ENCODE assay signal across 1 cellular context in the genomic region with DNA sequence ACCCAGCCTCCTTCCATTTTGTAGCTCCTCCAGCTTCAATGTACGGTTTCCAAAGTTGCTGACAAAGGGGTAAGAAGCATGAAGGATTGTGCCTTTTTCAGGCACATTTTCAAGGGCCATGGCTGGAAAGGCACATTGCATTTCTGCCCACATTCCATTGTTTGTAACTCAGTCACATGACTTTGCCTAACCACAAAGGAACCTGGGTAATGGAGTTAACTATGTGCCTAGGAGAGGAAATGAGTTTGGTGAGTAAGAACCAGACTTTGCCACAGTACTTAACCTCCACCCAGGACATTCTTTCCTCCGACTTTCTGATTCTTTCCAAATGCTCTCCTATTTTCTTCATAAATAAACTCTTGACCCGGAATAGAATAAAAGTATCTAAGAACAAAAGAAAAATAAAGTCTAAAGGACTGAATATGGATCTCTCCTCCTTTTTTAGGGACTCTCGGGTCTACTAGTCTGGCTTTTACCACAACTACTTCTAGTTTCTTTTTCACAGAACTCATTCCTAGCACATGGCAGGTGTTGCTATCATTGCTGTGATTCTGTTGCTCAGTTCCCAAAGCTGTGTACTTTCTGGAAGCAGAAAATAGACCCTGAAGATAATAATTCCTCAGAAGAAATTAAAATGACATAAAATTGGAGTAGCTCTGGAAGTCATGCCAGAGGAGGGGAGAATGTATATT.
TF ChIP-seq lines count a peak whose summit lies in the region.

No MANE protein-coding gene starts in this region.

TF ChIP-seq in GM12878, 131 proteins besides CTCF, POLR2A, EP300 and RAD21 (continued from another document):
- TF ChIP-seq, protein P1, sequence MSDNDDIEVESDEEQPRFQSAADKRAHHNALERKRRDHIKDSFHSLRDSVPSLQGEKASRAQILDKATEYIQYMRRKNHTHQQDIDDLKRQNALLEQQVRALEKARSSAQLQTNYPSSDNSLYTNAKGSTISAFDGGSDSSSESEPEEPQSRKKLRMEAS (IDR thresholded peaks at IDR 0.05; ENCODE audit: low read depth, low read length) = no peak
- TF ChIP-seq RAD51 (IDR thresholded peaks at IDR 0.05) (0 out of 2 replicates have a peak, but pooled peaks have one; percentile 17), MTA2 (IDR thresholded peaks at IDR 0.05; ENCODE audit: low read depth) (no peak), ZZZ3 (IDR thresholded peaks at IDR 0.05; ENCODE audit: control insufficient read depth, insufficient read length, low read depth) (no peak), PAX8 (IDR thresholded peaks at IDR 0.05) (no peak), RCOR1 (conservative IDR thresholded peaks at IDR 0.05; ENCODE audit: low read depth, low read length) (no peak), CBFB (IDR thresholded peaks at IDR 0.05; ENCODE audit: low read depth) (no peak), EZH2 (IDR thresholded peaks at IDR 0.05; ENCODE audit: borderline replicate concordance, control insufficient read depth, low read depth, low read length) (no peak), RUNX3 (IDR thresholded peaks at IDR 0.05; ENCODE audit: low read length) (peak; percentile 22; the same call in 1 of the 2 replicates), KLF5 (IDR thresholded peaks at IDR 0.05; ENCODE audit: partially characterized antibody) (no peak)
- TF ChIP-seq, protein P2, sequence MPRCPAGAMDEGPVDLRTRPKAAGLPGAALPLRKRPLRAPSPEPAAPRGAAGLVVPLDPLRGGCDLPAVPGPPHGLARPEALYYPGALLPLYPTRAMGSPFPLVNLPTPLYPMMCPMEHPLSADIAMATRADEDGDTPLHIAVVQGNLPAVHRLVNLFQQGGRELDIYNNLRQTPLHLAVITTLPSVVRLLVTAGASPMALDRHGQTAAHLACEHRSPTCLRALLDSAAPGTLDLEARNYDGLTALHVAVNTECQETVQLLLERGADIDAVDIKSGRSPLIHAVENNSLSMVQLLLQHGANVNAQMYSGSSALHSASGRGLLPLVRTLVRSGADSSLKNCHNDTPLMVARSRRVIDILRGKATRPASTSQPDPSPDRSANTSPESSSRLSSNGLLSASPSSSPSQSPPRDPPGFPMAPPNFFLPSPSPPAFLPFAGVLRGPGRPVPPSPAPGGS (IDR thresholded peaks at IDR 0.05; ENCODE audit: borderline replicate concordance, insufficient read depth, low read depth, low read length, poor library complexity, severe bottlenecking) = no peak
- TF ChIP-seq, protein P3, sequence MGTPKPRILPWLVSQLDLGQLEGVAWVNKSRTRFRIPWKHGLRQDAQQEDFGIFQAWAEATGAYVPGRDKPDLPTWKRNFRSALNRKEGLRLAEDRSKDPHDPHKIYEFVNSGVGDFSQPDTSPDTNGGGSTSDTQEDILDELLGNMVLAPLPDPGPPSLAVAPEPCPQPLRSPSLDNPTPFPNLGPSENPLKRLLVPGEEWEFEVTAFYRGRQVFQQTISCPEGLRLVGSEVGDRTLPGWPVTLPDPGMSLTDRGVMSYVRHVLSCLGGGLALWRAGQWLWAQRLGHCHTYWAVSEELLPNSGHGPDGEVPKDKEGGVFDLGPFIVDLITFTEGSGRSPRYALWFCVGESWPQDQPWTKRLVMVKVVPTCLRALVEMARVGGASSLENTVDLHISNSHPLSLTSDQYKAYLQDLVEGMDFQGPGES (IDR thresholded peaks at IDR 0.05) = no peak
